1 cellular context compared by ENCODE assay signal in genomic region chr5:16741007-16741406, GRCh38.
TF ChIP-seq lines count a peak whose summit lies in the region.

No MANE protein-coding gene starts in this region.

TF ChIP-seq in H1, 55 proteins besides CTCF, POLR2A, EP300 and RAD21:
- TF ChIP-seq JUND (IDR thresholded peaks at IDR 0.05; ENCODE audit: low read length) (peak; percentile 5; the same call in 1 of the 2 replicates), POU5F1 (IDR thresholded peaks at IDR 0.05; ENCODE audit: low read depth, low read length) (no peak), CHD7 (IDR thresholded peaks at IDR 0.05; ENCODE audit: insufficient replicate concordance, low read length) (peak; percentile 84), GTF2F1 (IDR thresholded peaks at IDR 0.05; ENCODE audit: borderline replicate concordance, low read depth, low read length) (no peak), TBP (IDR thresholded peaks at IDR 0.05; ENCODE audit: low read depth, low read length) (peak; percentile 63; the same call in 1 of the 2 replicates), ASH2L (IDR thresholded peaks at IDR 0.05; ENCODE audit: low read length) (no peak), TCF12 (IDR thresholded peaks at IDR 0.05; ENCODE audit: low read depth, low read length) (no peak), KDM4A (IDR thresholded peaks at IDR 0.05; ENCODE audit: low read depth, low read length, severe bottlenecking) (no peak), SP1 (IDR thresholded peaks at IDR 0.05; ENCODE audit: low read depth, low read length) (peak; percentile 61; the same call in 1 of the 2 replicates), CEBPB (IDR thresholded peaks at IDR 0.05; ENCODE audit: low read depth, low read length) (peak; percentile 8; the same call in 1 of the 2 replicates), HDAC2 (IDR thresholded peaks at IDR 0.05; ENCODE audit: borderline replicate concordance in 1 of 2, low read depth in 2 of 2, low read length in 2 of 2) (peak in 1 of 2 experiments; percentile 54; a peak in 1 of 4 replicates), MAFK (IDR thresholded peaks at IDR 0.05; ENCODE audit: low read depth, low read length) (no peak), ZNF274 (IDR thresholded peaks at IDR 0.05; ENCODE audit: borderline replicate concordance, extremely low read depth, low read length) (no peak), NANOG (IDR thresholded peaks at IDR 0.05; ENCODE audit: insufficient read depth, low read depth, low read length, poor library complexity, severe bottlenecking) (peak; percentile 67), RBBP5 (IDR thresholded peaks at IDR 0.05; ENCODE audit: borderline replicate concordance, low read depth, low read length) (no peak), TAF7 (optimal IDR thresholded peaks at IDR 0.05; ENCODE audit: borderline replicate concordance, low read depth, low read length) (no peak), SIN3A (conservative IDR thresholded peaks at IDR 0.05 in 1 of 2, IDR thresholded peaks at IDR 0.05 in 1 of 2; ENCODE audit: low read depth in 1 of 2, low read length in 2 of 2) (peak in 1 of 2 experiments; percentile 58; a peak in 1 of 4 replicates), TEAD4 (IDR thresholded peaks at IDR 0.05; ENCODE audit: low read depth, low read length) (peak; percentile 39; the same call in 1 of the 2 replicates), BACH1 (IDR thresholded peaks at IDR 0.05; ENCODE audit: low read length) (0 out of 2 replicates have a peak, but pooled peaks have one; percentile 2)
